Comparison of ENCODE assay signal across 8 cellular contexts in the genomic region with DNA sequence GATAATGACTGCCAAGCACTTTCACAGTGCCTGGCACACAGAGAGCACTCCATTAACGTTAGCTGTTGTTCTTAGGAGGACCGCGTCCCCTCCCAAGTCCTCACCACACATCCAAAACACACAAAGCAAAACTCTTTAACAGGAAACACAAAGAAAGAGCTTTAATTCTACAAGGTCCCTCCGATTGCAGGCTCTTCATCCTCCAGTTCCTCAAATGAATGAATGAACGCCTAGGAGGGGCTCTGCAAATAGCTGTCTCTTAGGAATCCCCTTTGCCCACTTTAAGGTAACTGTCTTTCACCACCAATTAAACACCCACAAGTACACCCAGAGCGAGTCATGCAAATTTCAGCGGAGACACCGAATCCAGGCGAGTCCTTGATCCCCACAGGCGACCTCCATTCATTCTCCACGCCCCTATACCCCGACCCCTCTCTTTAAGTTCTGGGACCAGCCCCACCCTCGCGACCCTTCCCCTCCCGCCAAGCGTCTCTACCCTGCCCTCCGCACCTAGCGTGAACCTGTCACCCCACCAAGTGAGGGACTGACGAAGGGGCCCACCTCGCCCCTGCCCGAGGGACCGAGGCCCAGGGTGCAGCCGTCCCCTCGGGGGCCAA. TPM values are rescaled to one million over a fixed set of nuclear protein-coding genes. Genes with fewer than 3 reads are reported as not detected.
DNase-seq lines count a peak whose midpoint lies in the region; ATAC-seq and TF ChIP-seq lines count a peak whose summit lies in the region.

No MANE protein-coding gene starts in this region.

- CTCF ChIA-PET in activated CD4-positive, alpha-beta memory T cell treated with anti-CD3 and anti-CD28 coated beads, Interleukin-2, amount 10 ng/mL, durations not matched to agents 7 days and 5 days (lab: Charles Lee) = interaction anchor here (0.6 to 1.6 kb wide), 3 partner anchors 43 to 200 kb away, joined by 3 to 4 read pairs (median 3); a partner anchor contains a TSS

- H3K9me3 ChIP-seq in right atrium auricular region (no peaks in the 10 kb centered on the region), skeletal muscle satellite cell (replicated peaks; ENCODE audit: low read length) (no peaks in the 10 kb centered on the region)

- peaks cover 26% of the 10 kb centered on the region for H3K4me1 Mint-ChIP-seq in activated CD4-positive, alpha-beta memory T cell treated with anti-CD3 and anti-CD28 coated beads, Interleukin-2, amount 10 ng/mL, durations not matched to agents 7 days and 5 days

- H3K36me3 ChIP-seq in right atrium auricular region = no peaks in the 10 kb centered on the region
- no peaks in the 10 kb centered on the region for H3K36me3 ChIP-seq in skeletal muscle satellite cell (ENCODE audit: insufficient read depth, low read length)

- H3K36me3 Mint-ChIP-seq in activated CD4-positive, alpha-beta memory T cell treated with anti-CD3 and anti-CD28 coated beads, Interleukin-2, amount 10 ng/mL, durations not matched to agents 7 days and 5 days (ENCODE audit: low read depth) = peaks cover 3% of the 10 kb centered on the region

- no peaks in the 10 kb centered on the region for H3K27me3 Mint-ChIP-seq in activated CD4-positive, alpha-beta memory T cell treated with anti-CD3 and anti-CD28 coated beads, Interleukin-2, amount 10 ng/mL, durations not matched to agents 7 days and 5 days

- ATAC-seq in HG03175 (IDR thresholded peaks at IDR 0.05; ENCODE audit: unreplicated experiment) = peak; percentile 2

- POLR2A ChIA-PET in activated CD4-positive, alpha-beta memory T cell treated with anti-CD3 and anti-CD28 coated beads, Interleukin-2, amount 10 ng/mL, durations not matched to agents 7 days and 5 days (lab: Charles Lee) = interaction anchor here (0.6 to 3.7 kb wide), 13 partner anchors 8 to 1818 kb away, joined by 3 to 27 read pairs (median 4); a partner anchor contains a TSS

- H3K4me1 ChIP-seq in right atrium auricular region (peaks cover 0 to 32% of the 10 kb centered on the region in 2 donors), skeletal muscle satellite cell (ENCODE audit: control insufficient read depth, insufficient read depth, low read length) (peaks cover 33% of the 10 kb centered on the region)

- H3K27me3 ChIP-seq in right atrium auricular region (no peaks in the 10 kb centered on the region), skeletal muscle satellite cell (ENCODE audit: control insufficient read depth, insufficient read depth, low read length) (no peaks in the 10 kb centered on the region)

- TF ChIP-seq CTCF in right atrium auricular region (IDR thresholded peaks at IDR 0.05) = no peak

- no peaks in the 10 kb centered on the region for H3K9me3 Mint-ChIP-seq in activated CD4-positive, alpha-beta memory T cell treated with anti-CD3 and anti-CD28 coated beads, Interleukin-2, amount 10 ng/mL, durations not matched to agents 7 days and 5 days

- H3K27ac Mint-ChIP-seq in activated CD4-positive, alpha-beta memory T cell treated with anti-CD3 and anti-CD28 coated beads, Interleukin-2, amount 10 ng/mL, durations not matched to agents 7 days and 5 days = peak overlapping the region; percentile 71

- DNase-seq in activated CD8-positive, alpha-beta memory T cell treated with anti-CD3 and anti-CD28 coated beads for 24 hours = peak; percentile 62
- DNase-seq in activated CD8-positive, alpha-beta memory T cell treated with anti-CD3 and anti-CD28 coated beads, Interleukin-2, amount 50 U/mL, for 4 hours = no peak
- no peak for DNase-seq in activated CD4-positive, alpha-beta memory T cell treated with anti-CD3 and anti-CD28 coated beads, Interleukin-2, amount 10 ng/mL, durations not matched to agents 7 days and 5 days
- DNase-seq in right atrium auricular region (ENCODE audit: low spot score) (no peak), NCI-H2171 (lab: John Stamatoyannopoulos, UW) (no peak)
- no peak for DNase-seq in effector CD8-positive, alpha-beta T cell (lab: John Stamatoyannopoulos, UW)

- peak overlapping the region; percentile 89 for H3K4me2 ChIP-seq in skeletal muscle satellite cell (ENCODE audit: low read length)

- peak overlapping the region; percentile 92 to 98 for H3K4me3 ChIP-seq in right atrium auricular region
- peak overlapping the region; percentile 94 for H3K4me3 ChIP-seq in skeletal muscle satellite cell (ENCODE audit: low read length)

- peak overlapping the region; percentile 91 for H3K4me3 Mint-ChIP-seq in activated CD4-positive, alpha-beta memory T cell treated with anti-CD3 and anti-CD28 coated beads, Interleukin-2, amount 10 ng/mL, durations not matched to agents 7 days and 5 days

- H3K27ac ChIP-seq in right atrium auricular region = peak overlapping the region; percentile 92 to 95

- H3K9ac ChIP-seq in skeletal muscle satellite cell (ENCODE audit: low read depth, low read length) = peak overlapping the region; percentile 98

RNA-seq across cellular contexts. Expression of a gene that starts 0.6 kb away (rescaled TPM):
- 10 to 100 TPM; 30.0 to 31.0 TPM for total RNA-seq in activated CD4-positive, alpha-beta memory T cell treated with anti-CD3 and anti-CD28 coated beads, Interleukin-2, amount 10 ng/mL, durations not matched to agents 7 days and 5 days
- 10 to 100 TPM; 27.6 to 36.4 TPM for total RNA-seq in right atrium auricular region
- 36.5 and 46.1 TPM in 2 replicates for total RNA-seq in skeletal muscle satellite cell (2012; rRNA removed)

RNA-seq across cellular contexts. Expression of a gene that starts 34.7 kb away (rescaled TPM):
- not detected for total RNA-seq in activated CD4-positive, alpha-beta memory T cell treated with anti-CD3 and anti-CD28 coated beads, Interleukin-2, amount 10 ng/mL, durations not matched to agents 7 days and 5 days
- total RNA-seq in right atrium auricular region = under 1 TPM in 1 of 2 donors, not detected in 1; 0.35 TPM
- total RNA-seq in skeletal muscle satellite cell (2012; rRNA removed) = not detected in 2 replicates
